ENCODE assay signal across 9 cellular contexts in the genomic region with DNA sequence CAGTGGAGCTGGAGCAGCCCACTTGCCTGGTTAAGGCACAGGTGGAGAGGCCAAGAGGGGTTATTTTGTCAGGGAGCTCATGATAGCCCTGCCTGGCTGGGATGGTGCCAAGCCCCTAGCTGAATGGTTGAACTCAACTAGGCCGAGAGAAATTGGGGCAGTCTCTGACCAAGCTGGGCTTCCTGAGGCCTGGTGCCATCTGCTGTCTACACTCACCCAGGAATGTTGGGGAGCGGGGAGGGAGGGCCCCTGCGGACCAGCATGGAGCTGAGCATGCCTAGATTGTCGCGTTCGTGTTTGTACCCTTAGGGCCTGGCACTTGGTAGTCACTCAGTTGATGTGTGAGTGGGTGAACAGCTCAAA. TPM values are rescaled to one million over a fixed set of nuclear protein-coding genes. Genes with fewer than 3 reads are reported as not detected.
A peak's percentile ranks its signal among the peaks of the same experiment; 100 is the strongest.
DNase-seq lines count a peak whose midpoint lies in the region; ATAC-seq, FAIRE-seq and TF ChIP-seq lines count a peak whose summit lies in the region.
"Had no signal": no experiment of that assay in that cellular context is flagged by ENCODE, and none has a peak within 500 bp of the region (broad histone marks: within the 10 kb centered on the region; RNA-seq: fewer than 3 reads in every experiment).

No MANE protein-coding gene starts in this region.

- peak; percentile 59 for DNase-seq in RPMI7951 (ENCODE audit: low read depth)
- DNase-seq in esophagus squamous epithelium (lab: John Stamatoyannopoulos, UW): no peak
- DNase-seq in NCI-H1436 treated with DMSO at 0.1 percent for 48 hours (lab: John Stamatoyannopoulos, UW): no peak
- DNase-seq in RCC 7860 (ENCODE audit: low spot score): no peak
- no peak for DNase-seq in NCI-H2227 (lab: John Stamatoyannopoulos, UW; ENCODE audit: unreplicated experiment)

- intact Hi-C loops in esophagus squamous epithelium (cut with DNase I): no loop called here

- H3K79me2 ChIP-seq in parathyroid adenoma: peaks cover 31% of the 10 kb centered on the region

- no peak for FAIRE-seq in RCC 7860 (lab: Jason Lieb, UNC)

- H3K4me3 ChIP-seq in esophagus squamous epithelium: peak overlapping the region; percentile 69 to 100 (median 75)
- H3K4me3 ChIP-seq in parathyroid adenoma (ENCODE audit: low read depth, low read length): peak overlapping the region; percentile 89

- H3K9ac ChIP-seq in ES-I3 (ENCODE audit: low read depth, low read length) (peak overlapping the region; percentile 100), parathyroid adenoma (no peak overlapping the region)

- H3K4me2 ChIP-seq in parathyroid adenoma (ENCODE audit: low read length): peak overlapping the region; percentile 87

- H3K4me1 ChIP-seq in ES-I3 (ENCODE audit: insufficient read depth, low read length): peaks cover 6% of the 10 kb centered on the region; the same call in 1 of the 2 replicates
- H3K4me1 ChIP-seq in esophagus squamous epithelium: peaks cover 14 to 50% (median 20%) of the 10 kb centered on the region in 3 donors
- H3K4me1 ChIP-seq in parathyroid adenoma: peaks cover 12% of the 10 kb centered on the region

- H2AFZ ChIP-seq in parathyroid adenoma: no peak overlapping the region

- H3K9me3 ChIP-seq in ES-I3 (ENCODE audit: control insufficient read depth, insufficient read depth, low read length) (no peaks in the 10 kb centered on the region), esophagus squamous epithelium (no peaks in the 10 kb centered on the region), parathyroid adenoma (ENCODE audit: control insufficient read depth, low read length) (no peaks in the 10 kb centered on the region)

- WGBS in esophagus squamous epithelium, 2 donors: 24 to 29% methylated on average over 4 to 6 of the region's 6 CpGs

- no peak for ATAC-seq in GM18873 (IDR thresholded peaks at IDR 0.05; ENCODE audit: low FRiP score, unreplicated experiment)

- H3K27me3 ChIP-seq in esophagus squamous epithelium: no peaks in the 10 kb centered on the region
- no peaks in the 10 kb centered on the region for H3K27me3 ChIP-seq in parathyroid adenoma (ENCODE audit: control insufficient read depth, insufficient read depth, low read length)

- H3K27ac ChIP-seq in esophagus squamous epithelium (peak overlapping the region in 3 of 4 donors; percentile 91 to 98 (median 93)), parathyroid adenoma (peak overlapping the region; percentile 98)

- TF ChIP-seq POLR2A in esophagus squamous epithelium (IDR thresholded peaks at IDR 0.05): no peak

- TF ChIP-seq CTCF in esophagus squamous epithelium (IDR thresholded peaks at IDR 0.05): no peak
- no peak for TF ChIP-seq CTCF in parathyroid adenoma (IDR thresholded peaks at IDR 0.05)

- H3K36me3 ChIP-seq in ES-I3 (ENCODE audit: insufficient read depth, low read length) (peaks cover 13% of the 10 kb centered on the region), esophagus squamous epithelium (peaks cover 8 to 40% (median 13%) of the 10 kb centered on the region in 3 donors), parathyroid adenoma (ENCODE audit: control insufficient read depth, insufficient read depth, low read length) (no peaks in the 10 kb centered on the region)

RNA-seq across cellular contexts. Expression of a gene that starts 1.2 kb away (rescaled TPM):
- total RNA-seq in RPMI7951 (2014; rRNA removed; shearing (Covaris generic)): 14.2 and 15.2 TPM in 2 replicates
- total RNA-seq in esophagus squamous epithelium: 10 to 100 TPM in 3 of 4 donors, 1 to 10 TPM in 1; 9.8 to 18.3 (median 15.4) TPM

RNA-seq across cellular contexts. Expression of a gene that starts 17.0 kb away (rescaled TPM):
- 31.2 and 34.4 TPM in 2 replicates for total RNA-seq in RPMI7951 (2014; rRNA removed; shearing (Covaris generic))
- 10 to 100 TPM in 2 of 4 donors, 1 to 10 TPM in 2; 9.5 to 20.6 (median 10.5) TPM for total RNA-seq in esophagus squamous epithelium

RNA-seq across cellular contexts. Expression of a gene that starts 29.1 kb away (rescaled TPM):
- not detected in 2 replicates for total RNA-seq in RPMI7951 (2014; rRNA removed; shearing (Covaris generic))
- total RNA-seq in esophagus squamous epithelium: not detected
- total RNA-seq: left colon had no signal

RNA-seq across cellular contexts. Expression of a gene that starts 37.0 kb away (rescaled TPM):
- 40.4 and 46.9 TPM in 2 replicates for total RNA-seq in RPMI7951 (2014; rRNA removed; shearing (Covaris generic))
- total RNA-seq in esophagus squamous epithelium: 10 to 100 TPM in 2 of 4 donors, 1 to 10 TPM in 2; 2.9 to 19.6 (median 7.6) TPM

RNA-seq across cellular contexts. Expression of a gene that starts 59.5 kb away (rescaled TPM):
- 99.1 and 107 TPM in 2 replicates for total RNA-seq in RPMI7951 (2014; rRNA removed; shearing (Covaris generic))
- total RNA-seq in esophagus squamous epithelium: 10 to 100 TPM; 34.7 to 54.4 (median 44.8) TPM
